Comparison of ENCODE assay signal across 7 cellular contexts in genomic region chr19:8446055-8446709, GRCh38. TPM values are rescaled to one million over a fixed set of nuclear protein-coding genes. Genes with fewer than 3 reads are reported as not detected.
DNase-seq lines count a peak whose midpoint lies in the region; ATAC-seq and TF ChIP-seq lines count a peak whose summit lies in the region.

No MANE protein-coding gene starts in this region.

- no peak for ATAC-seq in activated CD8-positive, alpha-beta T cell treated with anti-CD3 and anti-CD28 coated beads, Interleukin-2, amount 10 ng/mL, durations not matched to agents 7 days and 5 days
- ATAC-seq in stimulated activated naive B cell treated with anti-CD40 and anti-IgM and Interleukin-4, amounts not matched to agents 10 μg/mL and 1 μg/mL and 100 μg/mL, for 72 hours (replicated peaks): no peak
- no peak for ATAC-seq in GM18517 (IDR thresholded peaks at IDR 0.05; ENCODE audit: unreplicated experiment)

- DNase-seq in HFF-Myc (ENCODE audit: extremely low read depth, low read depth) (no peak), NCI-H2196 treated with DMSO at 0.1 percent for 48 hours (lab: John Stamatoyannopoulos, UW; ENCODE audit: unreplicated experiment) (no peak), GM10266 (ENCODE audit: extremely low spot score) (no peak)
- no peak for DNase-seq in activated CD8-positive, alpha-beta T cell treated with anti-CD3 and anti-CD28 coated beads, Interleukin-2, amount 10 ng/mL, durations not matched to agents 7 days and 5 days
- no peak for DNase-seq in stimulated activated naive B cell treated with anti-CD40 and anti-IgM and Interleukin-4, amounts not matched to agents 10 μg/mL and 1 μg/mL and 100 μg/mL, for 72 hours

- peaks cover 35% of the 10 kb centered on the region for H3K36me3 Mint-ChIP-seq in activated CD8-positive, alpha-beta T cell treated with anti-CD3 and anti-CD28 coated beads, Interleukin-2, amount 10 ng/mL, durations not matched to agents 7 days and 5 days (ENCODE audit: low read depth)
- peaks cover 15 to 36% of the 10 kb centered on the region in 2 donors for H3K36me3 Mint-ChIP-seq in stimulated activated naive B cell treated with anti-CD40 and anti-IgM and Interleukin-4, amounts not matched to agents 10 μg/mL and 1 μg/mL and 100 μg/mL, for 72 hours

- TF ChIP-seq CTCF in HFF-Myc (IDR thresholded peaks at IDR 0.05; ENCODE audit: low read depth, low read length, missing control alignments) (no peak), GM10266 (IDR thresholded peaks at IDR 0.05; ENCODE audit: control insufficient read depth, insufficient read depth, low read depth, missing control alignments) (no peak)

- POLR2A ChIA-PET in activated CD8-positive, alpha-beta T cell treated with anti-CD3 and anti-CD28 coated beads, Interleukin-2, amount 10 ng/mL, durations not matched to agents 7 days and 5 days (lab: Charles Lee): interaction anchor here (0.6 to 1.7 kb wide), 7 partner anchors 9 to 864 kb away, joined by 3 to 6 read pairs (median 3); partner anchors contain the start of gene ZNF414

- H3K4me3 ChIP-seq in HFF-Myc (replicated peaks; ENCODE audit: low read depth, low read length) (peak overlapping the region; percentile 98), iPS-18c (ENCODE audit: insufficient read depth, low read depth, low read length) (peak overlapping the region; percentile 97)

- H3K27ac Mint-ChIP-seq in activated CD8-positive, alpha-beta T cell treated with anti-CD3 and anti-CD28 coated beads, Interleukin-2, amount 10 ng/mL, durations not matched to agents 7 days and 5 days: peak overlapping the region; percentile 88
- H3K27ac Mint-ChIP-seq in stimulated activated naive B cell treated with anti-CD40 and anti-IgM and Interleukin-4, amounts not matched to agents 10 μg/mL and 1 μg/mL and 100 μg/mL, for 72 hours: peak overlapping the region; percentile 94

- H3K4me1 Mint-ChIP-seq in activated CD8-positive, alpha-beta T cell treated with anti-CD3 and anti-CD28 coated beads, Interleukin-2, amount 10 ng/mL, durations not matched to agents 7 days and 5 days (ENCODE audit: low read depth): peaks cover 47% of the 10 kb centered on the region
- peaks cover 28 to 48% of the 10 kb centered on the region in 2 donors for H3K4me1 Mint-ChIP-seq in stimulated activated naive B cell treated with anti-CD40 and anti-IgM and Interleukin-4, amounts not matched to agents 10 μg/mL and 1 μg/mL and 100 μg/mL, for 72 hours

- CTCF ChIA-PET in activated CD8-positive, alpha-beta T cell treated with anti-CD3 and anti-CD28 coated beads, Interleukin-2, amount 10 ng/mL, durations not matched to agents 7 days and 5 days (lab: Charles Lee): interaction anchor here (0.8 to 4.0 kb wide), 9 partner anchors 8 to 132 kb away, joined by 3 to 15 read pairs (median 4); partner anchors contain the start of gene MARCHF2

- no peaks in the 10 kb centered on the region for H3K9me3 Mint-ChIP-seq in activated CD8-positive, alpha-beta T cell treated with anti-CD3 and anti-CD28 coated beads, Interleukin-2, amount 10 ng/mL, durations not matched to agents 7 days and 5 days (ENCODE audit: insufficient read depth)
- H3K9me3 Mint-ChIP-seq in stimulated activated naive B cell treated with anti-CD40 and anti-IgM and Interleukin-4, amounts not matched to agents 10 μg/mL and 1 μg/mL and 100 μg/mL, for 72 hours: no peaks in the 10 kb centered on the region

- H3K9me3 ChIP-seq in iPS-18c (ENCODE audit: control insufficient read depth, insufficient read depth, low read length): no peaks in the 10 kb centered on the region

- H3K4me3 Mint-ChIP-seq in activated CD8-positive, alpha-beta T cell treated with anti-CD3 and anti-CD28 coated beads, Interleukin-2, amount 10 ng/mL, durations not matched to agents 7 days and 5 days: peak overlapping the region; percentile 94
- peak overlapping the region; percentile 92 to 98 for H3K4me3 Mint-ChIP-seq in stimulated activated naive B cell treated with anti-CD40 and anti-IgM and Interleukin-4, amounts not matched to agents 10 μg/mL and 1 μg/mL and 100 μg/mL, for 72 hours

- H3K27me3 Mint-ChIP-seq in activated CD8-positive, alpha-beta T cell treated with anti-CD3 and anti-CD28 coated beads, Interleukin-2, amount 10 ng/mL, durations not matched to agents 7 days and 5 days (ENCODE audit: low read depth): no peaks in the 10 kb centered on the region
- no peaks in the 10 kb centered on the region for H3K27me3 Mint-ChIP-seq in stimulated activated naive B cell treated with anti-CD40 and anti-IgM and Interleukin-4, amounts not matched to agents 10 μg/mL and 1 μg/mL and 100 μg/mL, for 72 hours

RNA-seq across cellular contexts. Expression of gene HNRNPM, which starts 1.4 kb away (rescaled TPM):
- total RNA-seq in activated CD8-positive, alpha-beta T cell treated with anti-CD3 and anti-CD28 coated beads, Interleukin-2, amount 10 ng/mL, durations not matched to agents 7 days and 5 days: 100 to 1,000 TPM; 283 to 291 TPM

RNA-seq across cellular contexts. Expression of gene MARCHF2, which starts 33.1 kb away (rescaled TPM):
- total RNA-seq in activated CD8-positive, alpha-beta T cell treated with anti-CD3 and anti-CD28 coated beads, Interleukin-2, amount 10 ng/mL, durations not matched to agents 7 days and 5 days: 10 to 100 TPM; 26.8 to 28.1 TPM

RNA-seq across cellular contexts. Expression of gene RAB11B, which starts 56.0 kb away (rescaled TPM):
- total RNA-seq in activated CD8-positive, alpha-beta T cell treated with anti-CD3 and anti-CD28 coated beads, Interleukin-2, amount 10 ng/mL, durations not matched to agents 7 days and 5 days: 10 to 100 TPM; 92.4 to 92.7 TPM

RNA-seq across cellular contexts. Expression of gene PRAM1, which starts 56.3 kb away (rescaled TPM):
- 1 to 10 TPM; 2.3 to 2.7 TPM for total RNA-seq in activated CD8-positive, alpha-beta T cell treated with anti-CD3 and anti-CD28 coated beads, Interleukin-2, amount 10 ng/mL, durations not matched to agents 7 days and 5 days
